ENCODE assay signal across 1 cellular context in the genomic region with DNA sequence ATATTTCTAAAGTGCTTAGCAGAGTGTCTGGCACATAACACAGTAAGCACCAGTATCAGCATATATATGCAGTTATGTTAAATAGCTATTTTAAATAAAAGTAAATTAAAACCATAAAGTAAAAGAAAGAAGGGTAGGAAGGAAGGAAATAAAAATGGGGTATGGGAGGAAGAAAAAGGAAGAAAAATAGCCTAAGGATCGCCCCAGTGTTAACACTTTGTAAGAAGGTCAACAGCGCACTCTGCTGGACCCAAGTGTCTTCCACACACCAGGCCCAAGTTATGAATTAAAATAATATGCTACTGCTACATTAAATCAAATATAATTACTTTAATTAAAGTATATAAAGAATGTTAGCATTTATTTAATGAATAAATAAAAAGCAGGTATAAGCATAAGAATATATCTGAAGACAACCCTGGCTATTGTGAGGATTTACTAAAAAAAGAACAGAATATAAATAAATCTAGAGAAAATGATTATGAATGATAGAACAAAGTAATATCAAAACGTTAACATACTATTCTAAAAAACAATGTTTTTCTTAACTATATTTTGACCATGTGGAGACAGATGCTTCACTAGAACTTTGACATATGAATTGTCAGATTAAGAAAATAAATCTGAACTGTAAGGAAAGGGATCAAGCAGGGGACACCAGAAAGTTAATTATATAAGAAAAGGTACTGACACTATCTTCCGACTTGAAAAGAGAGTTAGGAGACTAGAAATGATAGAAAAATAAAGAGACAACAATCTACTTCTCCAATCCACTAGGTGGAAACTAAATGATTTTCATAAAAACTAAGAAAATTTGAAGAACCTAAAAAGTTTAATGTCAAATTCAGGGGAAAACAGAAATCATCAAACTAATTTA.
TF ChIP-seq lines count a peak whose summit lies in the region.

No MANE protein-coding gene starts in this region.

TF ChIP-seq in WTC11, 78 proteins besides CTCF, POLR2A, EP300 and RAD21 (continued from another document):
- TF ChIP-seq, protein P1, sequence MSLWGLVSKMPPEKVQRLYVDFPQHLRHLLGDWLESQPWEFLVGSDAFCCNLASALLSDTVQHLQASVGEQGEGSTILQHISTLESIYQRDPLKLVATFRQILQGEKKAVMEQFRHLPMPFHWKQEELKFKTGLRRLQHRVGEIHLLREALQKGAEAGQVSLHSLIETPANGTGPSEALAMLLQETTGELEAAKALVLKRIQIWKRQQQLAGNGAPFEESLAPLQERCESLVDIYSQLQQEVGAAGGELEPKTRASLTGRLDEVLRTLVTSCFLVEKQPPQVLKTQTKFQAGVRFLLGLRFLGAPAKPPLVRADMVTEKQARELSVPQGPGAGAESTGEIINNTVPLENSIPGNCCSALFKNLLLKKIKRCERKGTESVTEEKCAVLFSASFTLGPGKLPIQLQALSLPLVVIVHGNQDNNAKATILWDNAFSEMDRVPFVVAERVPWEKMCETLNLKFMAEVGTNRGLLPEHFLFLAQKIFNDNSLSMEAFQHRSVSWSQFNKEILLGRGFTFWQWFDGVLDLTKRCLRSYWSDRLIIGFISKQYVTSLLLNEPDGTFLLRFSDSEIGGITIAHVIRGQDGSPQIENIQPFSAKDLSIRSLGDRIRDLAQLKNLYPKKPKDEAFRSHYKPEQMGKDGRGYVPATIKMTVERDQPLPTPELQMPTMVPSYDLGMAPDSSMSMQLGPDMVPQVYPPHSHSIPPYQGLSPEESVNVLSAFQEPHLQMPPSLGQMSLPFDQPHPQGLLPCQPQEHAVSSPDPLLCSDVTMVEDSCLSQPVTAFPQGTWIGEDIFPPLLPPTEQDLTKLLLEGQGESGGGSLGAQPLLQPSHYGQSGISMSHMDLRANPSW (CRISPR knock-in tag; conservative IDR thresholded peaks at IDR 0.05; ENCODE audit: low read depth): no peak
- TF ChIP-seq SOX15 (CRISPR knock-in tag; IDR thresholded peaks at IDR 0.05): no peak
